In genomic region chr16:58128721-58129096, GRCh38 we compare ENCODE assay signal across 8 cellular contexts. TPM values are rescaled to one million over a fixed set of nuclear protein-coding genes. Genes with fewer than 3 reads are reported as not detected.
DNase-seq lines count a peak whose midpoint lies in the region; ATAC-seq, FAIRE-seq and TF ChIP-seq lines count a peak whose summit lies in the region.

No MANE protein-coding gene starts in this region.

- no peaks in the 10 kb centered on the region for H3K36me3 ChIP-seq in HCT116 (ENCODE audit: control insufficient read depth in 1 of 2, insufficient read depth in 2 of 2, low read length in 2 of 2)
- H3K36me3 ChIP-seq in duodenal mucosa (ENCODE audit: control insufficient read depth in 1 of 2, insufficient read depth in 2 of 2, low read length in 2 of 2), result no peaks in the 10 kb centered on the region
- H3K36me3 ChIP-seq in mucosa of rectum (ENCODE audit: control insufficient read depth in 2 of 2, insufficient read depth in 2 of 2, low read length in 2 of 2), result no peaks in the 10 kb centered on the region

- DNase-seq in HCT116 (ENCODE audit: low read depth, low spot score), result no peak
- peak; percentile 53 for DNase-seq in RKO (ENCODE audit: low spot score)
- no peak for DNase-seq in EL
- no peak for DNase-seq in SHP77 (lab: John Stamatoyannopoulos, UW)
- DNase-seq in H54 (ENCODE audit: insufficient read length, low spot score), result no peak

- H3K79me2 ChIP-seq in HCT116 (ENCODE audit: insufficient read depth, low read length), result peaks cover 54% of the 10 kb centered on the region

- ATAC-seq in HCT116, result peak; percentile 17

- RAD21 ChIA-PET in HCT116 (lab: Charles Lee; ENCODE audit: low non-redundant PET in 1 of 2, low total read pairs in 2 of 2, uncharacterized antibody in 2 of 2, unreplicated experiment in 2 of 2), result interaction anchor here (0.9 to 1.4 kb wide), 2 partner anchors 104 kb away, joined by 3 read pairs; no protein-coding TSS in a partner anchor

- H3K9ac ChIP-seq in HCT116 (ENCODE audit: low read length), result peak overlapping the region; percentile 98
- H3K9ac ChIP-seq in duodenal mucosa (ENCODE audit: low read depth in 1 of 2, low read length in 2 of 2), result peak overlapping the region; percentile 82 to 98
- H3K9ac ChIP-seq in mucosa of rectum (ENCODE audit: low read depth in 1 of 2, low read length in 2 of 2), result peak overlapping the region; percentile 78 to 98

- H2AFZ ChIP-seq in HCT116 (ENCODE audit: low read depth, low read length, poor library complexity, severe bottlenecking), result no peak overlapping the region

- no peak for TF ChIP-seq CTCF in HCT116 (IDR thresholded peaks at IDR 0.05 in 2 of 3, conservative IDR thresholded peaks at IDR 0.05 in 1 of 3; ENCODE audit: borderline replicate concordance in 1 of 3, insufficient read depth in 1 of 3, low read depth in 2 of 3, low read length in 2 of 3)

- POLR2A ChIA-PET in HCT116 (lab: Charles Lee), result interaction anchor here (0.8 to 1.4 kb wide), 4 partner anchors 12 to 104 kb away, joined by 3 to 13 read pairs (median 4); no protein-coding TSS in a partner anchor

- H3K9me2 ChIP-seq in HCT116 (ENCODE audit: insufficient read depth), result no peaks in the 10 kb centered on the region

- H3K9me3 ChIP-seq in HCT116 (ENCODE audit: control insufficient read depth in 1 of 2, insufficient read depth in 1 of 2, low read depth in 1 of 2, low read length in 2 of 2) (no peaks in the 10 kb centered on the region), duodenal mucosa (ENCODE audit: control insufficient read depth in 1 of 2, low read length in 2 of 2) (no peaks in the 10 kb centered on the region), mucosa of rectum (ENCODE audit: control insufficient read depth in 2 of 2, low read length in 2 of 2) (no peaks in the 10 kb centered on the region)

- peaks cover 18% of the 10 kb centered on the region; the same call in 1 of the 2 replicates for H4K20me1 ChIP-seq in HCT116 (ENCODE audit: insufficient read depth)

- TF ChIP-seq RAD21 in HCT116 (IDR thresholded peaks at IDR 0.05; ENCODE audit: low read depth), result no peak

- H3K27ac ChIP-seq in HCT116 (ENCODE audit: low read depth, low read length), result peak overlapping the region; percentile 80
- peak overlapping the region; percentile 87 for H3K27ac ChIP-seq in duodenal mucosa (ENCODE audit: low read depth, low read length)
- H3K27ac ChIP-seq in mucosa of rectum (ENCODE audit: low read depth in 2 of 2, low read length in 2 of 2), result peak overlapping the region; percentile 90 to 95

- H3K27me3 ChIP-seq in HCT116 (ENCODE audit: insufficient read depth, low read length) (no peaks in the 10 kb centered on the region), duodenal mucosa (ENCODE audit: control insufficient read depth in 1 of 2, insufficient read depth in 2 of 2, low read length in 2 of 2) (no peaks in the 10 kb centered on the region), mucosa of rectum (ENCODE audit: control insufficient read depth in 2 of 2, insufficient read depth in 2 of 2, low read length in 2 of 2) (no peaks in the 10 kb centered on the region)

- no peak for FAIRE-seq in H54 (lab: Jason Lieb, UNC)

- H3K4me3 ChIP-seq in GM08714 (ENCODE audit: low read length) (peak overlapping the region; percentile 71), HCT116 (replicated peaks in 1 of 2; ENCODE audit: low read depth in 1 of 2, low read length in 2 of 2) (peak overlapping the region; percentile 94 to 99), duodenal mucosa (ENCODE audit: low read depth in 1 of 2, low read length in 2 of 2) (peak overlapping the region; percentile 84 to 96), mucosa of rectum (ENCODE audit: low read length in 2 of 2) (peak overlapping the region; percentile 79 to 84)

- BruUV-seq in HCT116 (replicated peaks; lab: Mats Ljungman, UMichigan), result no TSS peak

- CTCF ChIA-PET in HCT116 (lab: Charles Lee), result interaction anchor here (0.6 to 1.8 kb wide), 7 partner anchors 31 to 532 kb away, joined by 3 to 7 read pairs (median 3); no protein-coding TSS in a partner anchor

- TF ChIP-seq POLR2A in HCT116 (IDR thresholded peaks at IDR 0.05; ENCODE audit: borderline replicate concordance, extremely low read depth, insufficient read depth, insufficient read length) (no peak), H54 (IDR thresholded peaks at IDR 0.05; ENCODE audit: low read depth, low read length) (no peak)

- H3K4me1 ChIP-seq in HCT116 (ENCODE audit: control insufficient read depth in 1 of 2, insufficient read depth in 2 of 2, low read length in 2 of 2), result peaks cover 11 to 28% of the 10 kb centered on the region in 2 experiments; a peak in 3 of 4 replicates
- H3K4me1 ChIP-seq in duodenal mucosa (ENCODE audit: control insufficient read depth in 1 of 2, insufficient read depth in 2 of 2, low read length in 2 of 2), result peaks cover 35 to 38% of the 10 kb centered on the region in 2 donors
- peaks cover 27 to 32% of the 10 kb centered on the region in 2 donors for H3K4me1 ChIP-seq in mucosa of rectum (ENCODE audit: control insufficient read depth in 2 of 2, insufficient read depth in 2 of 2, low read length in 2 of 2)

- peak overlapping the region; percentile 95 for H3K4me2 ChIP-seq in HCT116 (ENCODE audit: low read length)

- intact Hi-C loops in HCT116 (cut with micrococcal nuclease), result loop anchor here (1.0 kb wide), 1 partner anchor 103 kb away; the partner anchor contains the start of gene MMP15

TF ChIP-seq in HCT116, 20 proteins besides CTCF, POLR2A, EP300 and RAD21:
- TF ChIP-seq ZBTB33 (IDR thresholded peaks at IDR 0.05; ENCODE audit: extremely low read depth, insufficient replicate concordance, low read length) (no peak), YY1 (IDR thresholded peaks at IDR 0.05; ENCODE audit: extremely low read depth, insufficient replicate concordance, low read depth, low read length) (no peak), TCF7L2 (IDR thresholded peaks at IDR 0.05; ENCODE audit: borderline replicate concordance, extremely low read depth, insufficient read depth, insufficient read length) (no peak), ZNF274 (IDR thresholded peaks at IDR 0.05; ENCODE audit: low read depth, low read length) (no peak), FOSL1 (IDR thresholded peaks at IDR 0.05; ENCODE audit: low read depth) (no peak), POLR2AphosphoS5 (IDR thresholded peaks at IDR 0.05; ENCODE audit: low read depth, low read length) (no peak), SP1 (IDR thresholded peaks at IDR 0.05; ENCODE audit: low read depth) (no peak)

RNA-seq across cellular contexts. Expression of gene CFAP20, which starts 0.5 kb away (rescaled TPM):
- 59.7 TPM for total RNA-seq in HCT116 (2021; ENCODE audit: unreplicated experiment)
- polyA plus RNA-seq in HCT116 (2012), result 65.6 and 68.4 TPM in 2 replicates
